9 cellular contexts compared by ENCODE assay signal in genomic region chr20:60137657-60138245, GRCh38.
DNase-seq lines count a peak whose midpoint lies in the region; ATAC-seq, FAIRE-seq and TF ChIP-seq lines count a peak whose summit lies in the region.
"Had no signal": no experiment of that assay in that cellular context is flagged by ENCODE, and none has a peak within 500 bp of the region (broad histone marks: within the 10 kb centered on the region; RNA-seq: fewer than 3 reads in every experiment).

No MANE protein-coding gene starts in this region.

- H3K27ac ChIP-seq in Panc1 (ENCODE audit: low read length) = no peak overlapping the region

- H3K4me3 ChIP-seq in Panc1 (ENCODE audit: low read depth in 2 of 2, low read length in 2 of 2) (no peak overlapping the region), bronchial epithelial cell (ENCODE audit: low read depth, low read length) (peak overlapping the region; percentile 37)

- POLR2A ChIA-PET in Panc1 (lab: Charles Lee) = no interaction called here

- H3K27me3 ChIP-seq in Panc1 (ENCODE audit: control insufficient read depth, insufficient read depth, low read length) (no peaks in the 10 kb centered on the region), bronchial epithelial cell (ENCODE audit: control insufficient read depth, insufficient read depth, low read length) (no peaks in the 10 kb centered on the region)

- CTCF ChIA-PET in Panc1 (lab: Charles Lee) = interaction anchor here (0.6 kb wide), 2 partner anchors 912 to 1048 kb away, joined by 4 to 5 read pairs; no protein-coding TSS in a partner anchor

- no TSS peak for BruUV-seq in Panc1 (replicated peaks; lab: Mats Ljungman, UMichigan)

- intact Hi-C loops in Panc1 (cut with micrococcal nuclease; ENCODE audit: unreplicated experiment) = no loop called here
- intact Hi-C loops in posterior vena cava (cut with DNase I) = no loop called here

- peak; percentile 40 for DNase-seq in DMS79 treated with DMSO at 0.1 percent for 48 hours (lab: John Stamatoyannopoulos, UW)
- DNase-seq in Panc1 (ENCODE audit: low read depth, low spot score) = no peak
- DNase-seq in bronchial epithelial cell (ENCODE audit: low read depth) = peak; percentile 50
- DNase-seq in myocyte (ENCODE audit: low read depth) = peak; percentile 7
- no peak for DNase-seq in glomerular visceral epithelial cell (ENCODE audit: extremely low spot score)
- DNase-seq in posterior vena cava (ENCODE audit: low spot score) = no peak
- DNase-seq in NCI-H345 treated with DMSO at 0.1 percent for 48 hours (lab: John Stamatoyannopoulos, UW; ENCODE audit: unreplicated experiment) = no peak

- H3K9me3 ChIP-seq in Panc1 (ENCODE audit: control insufficient read depth, insufficient read depth, low read depth, low read length) = no peaks in the 10 kb centered on the region

- FAIRE-seq in bronchial epithelial cell (lab: Jason Lieb, UNC) = no peak
- FAIRE-seq: TTC549 had no signal

- in situ Hi-C loops in Panc1 (cut with HindIII; ENCODE audit: low pct_unique_long_range_greater_than_20kb, low sequenced_read_pairs) = no loop called here

- peak; percentile 46 for ATAC-seq in HG02852 (IDR thresholded peaks at IDR 0.05; ENCODE audit: unreplicated experiment)
- no peak for ATAC-seq in Panc1

- H3K4me1 ChIP-seq in Panc1 (ENCODE audit: control insufficient read depth, insufficient read depth, low read length) = no peaks in the 10 kb centered on the region

- TF ChIP-seq CTCF in Panc1 (IDR thresholded peaks at IDR 0.05) = peak; percentile 69
- TF ChIP-seq CTCF in bronchial epithelial cell (IDR thresholded peaks at IDR 0.05; ENCODE audit: insufficient read depth, low read length, severe bottlenecking) = peak; percentile 55

- no peaks in the 10 kb centered on the region for H3K36me3 ChIP-seq in Panc1 (ENCODE audit: control insufficient read depth, insufficient read depth, low read length)
- H3K36me3 ChIP-seq in bronchial epithelial cell (ENCODE audit: control insufficient read depth, insufficient read depth, low read length) = no peaks in the 10 kb centered on the region

Comparison
In these comparisons a context has a peak if more than half of its experiments do, and no peak if none do; other contexts are left out.
1. DNase-seq: peak in DMS79 treated with DMSO at 0.1 percent for 48 hours (single experiment), bronchial epithelial cell (single experiment) and myocyte (single experiment); none in Panc1 (single experiment), glomerular visceral epithelial cell (single experiment), posterior vena cava (single experiment) and NCI-H345 treated with DMSO at 0.1 percent for 48 hours (single experiment).